Comparison of ENCODE assay signal across 1 cellular context in the genomic region with DNA sequence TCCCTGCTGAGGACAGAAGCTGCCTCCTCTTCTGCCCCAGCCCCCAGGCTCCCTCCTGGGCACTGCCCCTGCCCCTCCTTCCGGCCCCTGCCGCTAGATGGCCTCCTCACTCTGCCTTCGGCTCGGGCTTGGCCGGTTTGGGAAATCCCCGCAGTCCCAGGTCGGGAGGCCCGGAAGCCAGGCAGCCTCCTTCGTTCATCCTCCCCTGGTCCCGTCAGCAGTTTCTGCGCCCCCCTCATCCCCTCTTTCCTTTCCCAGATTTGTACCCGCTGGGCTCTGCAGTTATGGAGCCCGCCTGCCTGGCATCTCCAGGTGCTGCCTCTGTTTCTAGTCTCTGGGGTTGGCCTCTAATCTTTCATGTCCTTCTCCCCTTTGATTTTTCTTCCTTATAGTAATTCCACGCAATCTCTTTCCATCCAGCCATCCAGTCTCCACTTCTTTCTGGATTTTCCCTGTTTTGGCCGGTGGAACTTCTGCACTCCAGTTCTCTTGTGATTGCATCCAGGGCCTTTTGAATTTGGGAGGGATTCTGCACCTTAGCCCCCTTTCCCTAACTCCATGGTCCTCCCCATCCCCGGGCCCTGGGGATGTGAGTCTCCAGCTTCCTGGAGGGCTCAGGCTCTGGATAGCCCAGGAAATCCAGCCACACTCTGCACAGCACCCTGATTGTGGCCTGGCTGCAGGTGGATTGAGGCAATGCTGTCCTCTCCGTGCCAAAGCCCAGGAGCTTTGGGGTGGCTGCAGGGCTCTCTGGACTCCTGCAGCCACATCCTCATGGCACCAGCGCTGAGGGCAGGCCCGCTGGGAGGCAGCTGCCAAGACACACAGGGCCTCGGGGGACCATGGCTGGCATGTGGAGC.
TF ChIP-seq lines count a peak whose summit lies in the region.

No MANE protein-coding gene starts in this region.

TF ChIP-seq in K562, 482 proteins besides CTCF, POLR2A, EP300 and RAD21 (continued from another document and continues in another):
- TF ChIP-seq CUX1 (CRISPR knock-in tag; IDR thresholded peaks at IDR 0.05) (no peak), KLF13 (tag; IDR thresholded peaks at IDR 0.05; ENCODE audit: borderline replicate concordance, low read depth) (no peak), HIVEP1 (CRISPR knock-in tag; IDR thresholded peaks at IDR 0.05) (no peak), ZNF347 (CRISPR knock-in tag; IDR thresholded peaks at IDR 0.05; ENCODE audit: low read depth) (no peak), ZNF586 (CRISPR knock-in tag; conservative IDR thresholded peaks at IDR 0.05) (no peak), TOE1 (IDR thresholded peaks at IDR 0.05; ENCODE audit: borderline replicate concordance) (no peak), TOE1 (CRISPR knock-in tag; IDR thresholded peaks at IDR 0.05; ENCODE audit: borderline replicate concordance, low read depth) (no peak), ATF3 (IDR thresholded peaks at IDR 0.05) (no peak), ATF3 (CRISPR knock-in tag; conservative IDR thresholded peaks at IDR 0.05) (no peak), HDAC1 (IDR thresholded peaks at IDR 0.05) (0 out of 4 replicates have a peak, but pooled peaks of 1 of the 2 experiments have one; percentile 12), RCOR1 (IDR thresholded peaks at IDR 0.05; ENCODE audit: borderline replicate concordance in 1 of 2, low read depth in 2 of 2, low read length in 2 of 2) (0 out of 4 replicates have a peak, but pooled peaks of 1 of the 2 experiments have one; percentile 39), ZNF282 (CRISPR knock-in tag; IDR thresholded peaks at IDR 0.05) (no peak), UBTF (IDR thresholded peaks at IDR 0.05; ENCODE audit: borderline replicate concordance in 1 of 2, low read depth in 2 of 2, low read length in 2 of 2) (no peak), BCOR (IDR thresholded peaks at IDR 0.05) (no peak), ZNF263 (CRISPR knock-in tag; IDR thresholded peaks at IDR 0.05; ENCODE audit: borderline replicate concordance) (0 out of 2 replicates have a peak, but pooled peaks have one; percentile 18), ZNF232 (CRISPR knock-in tag; IDR thresholded peaks at IDR 0.05) (no peak), STAG1 (CRISPR knock-in tag; IDR thresholded peaks at IDR 0.05; ENCODE audit: borderline replicate concordance) (peak; percentile 73; the same call in 1 of the 2 replicates), RBM34 (IDR thresholded peaks at IDR 0.05; ENCODE audit: borderline replicate concordance, insufficient read depth, low read length) (no peak), SOX6 (IDR thresholded peaks at IDR 0.05) (no peak), ZNF224 (CRISPR knock-in tag; IDR thresholded peaks at IDR 0.05) (no peak), RFX5 (IDR thresholded peaks at IDR 0.05; ENCODE audit: low read depth, low read length) (no peak), LCOR (CRISPR knock-in tag; IDR thresholded peaks at IDR 0.05) (no peak), ZBTB17 (CRISPR knock-in tag; IDR thresholded peaks at IDR 0.05) (no peak), ID3 (CRISPR knock-in tag; IDR thresholded peaks at IDR 0.05) (no peak), ID3 (tag; IDR thresholded peaks at IDR 0.05) (no peak), IFI16 (CRISPR knock-in tag; IDR thresholded peaks at IDR 0.05) (no peak), KLF6 (CRISPR knock-in tag; IDR thresholded peaks at IDR 0.05; ENCODE audit: borderline replicate concordance) (no peak), YY1 (IDR thresholded peaks at IDR 0.05; ENCODE audit: borderline replicate concordance in 1 of 3, control insufficient read depth in 1 of 3, extremely low read depth in 1 of 3, insufficient read depth in 3 of 3, insufficient read length in 1 of 3, insufficient replicate concordance in 2 of 3, low read depth in 1 of 3, low read length in 2 of 3) (peak in 1 of 3 experiments; percentile 11), ETV1 (tag; conservative IDR thresholded peaks at IDR 0.05; ENCODE audit: low read depth) (0 out of 2 replicates have a peak, but pooled peaks have one; percentile 15), NFE2 (IDR thresholded peaks at IDR 0.05; ENCODE audit: low read depth) (no peak), THRA (IDR thresholded peaks at IDR 0.05) (no peak), L3MBTL2 (IDR thresholded peaks at IDR 0.05) (no peak), XRCC3 (IDR thresholded peaks at IDR 0.05) (no peak), ERF (CRISPR knock-in tag; IDR thresholded peaks at IDR 0.05) (no peak), MAZ (CRISPR knock-in tag; conservative IDR thresholded peaks at IDR 0.05 in 1 of 2, IDR thresholded peaks at IDR 0.05 in 1 of 2) (peak in 1 of 2 experiments; percentile 78; a peak in 2 of 4 replicates), SMARCE1 (IDR thresholded peaks at IDR 0.05) (no peak), MED1 (CRISPR knock-in tag; IDR thresholded peaks at IDR 0.05; ENCODE audit: borderline replicate concordance) (no peak), NCOA2 (IDR thresholded peaks at IDR 0.05; ENCODE audit: partially characterized antibody in 2 of 2) (no peak), GTF2E2 (tag; IDR thresholded peaks at IDR 0.05) (no peak), CBX5 (IDR thresholded peaks at IDR 0.05; ENCODE audit: borderline replicate concordance, low read depth) (no peak), ZNF184 (CRISPR knock-in tag; IDR thresholded peaks at IDR 0.05) (no peak), HDAC8 (tag; IDR thresholded peaks at IDR 0.05) (no peak), HDAC3 (IDR thresholded peaks at IDR 0.05; ENCODE audit: borderline replicate concordance, partially characterized antibody) (no peak)
- TF ChIP-seq, protein P1, sequence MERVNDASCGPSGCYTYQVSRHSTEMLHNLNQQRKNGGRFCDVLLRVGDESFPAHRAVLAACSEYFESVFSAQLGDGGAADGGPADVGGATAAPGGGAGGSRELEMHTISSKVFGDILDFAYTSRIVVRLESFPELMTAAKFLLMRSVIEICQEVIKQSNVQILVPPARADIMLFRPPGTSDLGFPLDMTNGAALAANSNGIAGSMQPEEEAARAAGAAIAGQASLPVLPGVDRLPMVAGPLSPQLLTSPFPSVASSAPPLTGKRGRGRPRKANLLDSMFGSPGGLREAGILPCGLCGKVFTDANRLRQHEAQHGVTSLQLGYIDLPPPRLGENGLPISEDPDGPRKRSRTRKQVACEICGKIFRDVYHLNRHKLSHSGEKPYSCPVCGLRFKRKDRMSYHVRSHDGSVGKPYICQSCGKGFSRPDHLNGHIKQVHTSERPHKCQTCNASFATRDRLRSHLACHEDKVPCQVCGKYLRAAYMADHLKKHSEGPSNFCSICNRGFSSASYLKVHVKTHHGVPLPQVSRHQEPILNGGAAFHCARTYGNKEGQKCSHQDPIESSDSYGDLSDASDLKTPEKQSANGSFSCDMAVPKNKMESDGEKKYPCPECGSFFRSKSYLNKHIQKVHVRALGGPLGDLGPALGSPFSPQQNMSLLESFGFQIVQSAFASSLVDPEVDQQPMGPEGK (CRISPR knock-in tag; IDR thresholded peaks at IDR 0.05; ENCODE audit: borderline replicate concordance): no peak
- TF ChIP-seq, protein P2, sequence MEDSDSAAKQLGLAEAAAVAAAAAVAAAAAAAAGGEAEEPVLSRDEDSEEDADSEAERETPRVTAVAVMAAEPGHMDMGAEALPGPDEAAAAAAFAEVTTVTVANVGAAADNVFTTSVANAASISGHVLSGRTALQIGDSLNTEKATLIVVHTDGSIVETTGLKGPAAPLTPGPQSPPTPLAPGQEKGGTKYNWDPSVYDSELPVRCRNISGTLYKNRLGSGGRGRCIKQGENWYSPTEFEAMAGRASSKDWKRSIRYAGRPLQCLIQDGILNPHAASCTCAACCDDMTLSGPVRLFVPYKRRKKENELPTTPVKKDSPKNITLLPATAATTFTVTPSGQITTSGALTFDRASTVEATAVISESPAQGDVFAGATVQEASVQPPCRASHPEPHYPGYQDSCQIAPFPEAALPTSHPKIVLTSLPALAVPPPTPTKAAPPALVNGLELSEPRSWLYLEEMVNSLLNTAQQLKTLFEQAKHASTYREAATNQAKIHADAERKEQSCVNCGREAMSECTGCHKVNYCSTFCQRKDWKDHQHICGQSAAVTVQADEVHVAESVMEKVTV (CRISPR knock-in tag; IDR thresholded peaks at IDR 0.05): peak; percentile 60
- TF ChIP-seq, protein P3, sequence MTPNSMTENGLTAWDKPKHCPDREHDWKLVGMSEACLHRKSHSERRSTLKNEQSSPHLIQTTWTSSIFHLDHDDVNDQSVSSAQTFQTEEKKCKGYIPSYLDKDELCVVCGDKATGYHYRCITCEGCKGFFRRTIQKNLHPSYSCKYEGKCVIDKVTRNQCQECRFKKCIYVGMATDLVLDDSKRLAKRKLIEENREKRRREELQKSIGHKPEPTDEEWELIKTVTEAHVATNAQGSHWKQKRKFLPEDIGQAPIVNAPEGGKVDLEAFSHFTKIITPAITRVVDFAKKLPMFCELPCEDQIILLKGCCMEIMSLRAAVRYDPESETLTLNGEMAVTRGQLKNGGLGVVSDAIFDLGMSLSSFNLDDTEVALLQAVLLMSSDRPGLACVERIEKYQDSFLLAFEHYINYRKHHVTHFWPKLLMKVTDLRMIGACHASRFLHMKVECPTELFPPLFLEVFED (CRISPR knock-in tag; conservative IDR thresholded peaks at IDR 0.05): no peak
